In the genomic region with DNA sequence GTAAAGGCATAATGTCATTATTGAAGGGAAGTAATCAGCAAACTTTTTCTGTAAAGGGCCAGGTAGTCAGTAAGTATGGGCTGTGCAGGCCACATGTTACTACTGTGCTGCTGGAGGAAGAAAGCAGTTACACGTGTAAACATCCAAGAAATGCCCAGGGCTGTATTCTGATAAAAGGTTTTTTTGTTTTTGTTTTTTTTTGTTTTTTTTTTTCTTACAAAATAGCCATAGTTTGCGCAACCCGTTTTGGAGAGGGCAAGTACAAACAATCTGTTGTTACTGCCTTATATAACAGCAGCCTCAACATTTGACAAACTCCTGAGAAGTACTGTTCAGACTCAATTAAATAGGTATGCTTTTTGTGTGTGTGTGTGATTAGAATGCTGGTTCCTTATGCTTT, we compare ENCODE assay signal across 16 cellular contexts. TPM values are rescaled to one million over a fixed set of nuclear protein-coding genes. Genes with fewer than 3 reads are reported as not detected.
DNase-seq lines count a peak whose midpoint lies in the region; ATAC-seq, FAIRE-seq and TF ChIP-seq lines count a peak whose summit lies in the region.
"Had no signal": no experiment of that assay in that cellular context is flagged by ENCODE, and none has a peak within 500 bp of the region (broad histone marks: within the 10 kb centered on the region; RNA-seq: fewer than 3 reads in every experiment).

No MANE protein-coding gene starts in this region.

- H3K4me2 ChIP-seq in IMR-90 (ENCODE audit: low read depth, low read length) (no peak overlapping the region), HepG2 (ENCODE audit: low read depth, low read length) (no peak overlapping the region)
- H3K4me2 ChIP-seq: KMS-11 had no signal

- H4K8ac ChIP-seq in IMR-90 (ENCODE audit: low read depth in 2 of 2, low read length in 2 of 2), result no peak overlapping the region

- CTCF ChIA-PET in IMR-90 (lab: Yijun Ruan, JAX) (interaction anchor here (1.1 to 1.2 kb wide), 2 partner anchors 47 to 90 kb away, joined by 4 to 6 read pairs; partner anchors contain the start of gene OTUD7B), HepG2 (lab: Yijun Ruan, JAX; ENCODE audit: low intra/inter-chr PET ratio, low total read pairs) (interaction anchor here (2.7 to 3.2 kb wide), 2 partner anchors 87 to 223 kb away, joined by 12 to 61 read pairs; no protein-coding TSS in a partner anchor)

- H3K9me3 ChIP-seq in IMR-90 (ENCODE audit: control insufficient read depth, insufficient read depth, low read length) (no peaks in the 10 kb centered on the region), body of pancreas (no peaks in the 10 kb centered on the region), HepG2 (ENCODE audit: low read length) (no peaks in the 10 kb centered on the region), suprapubic skin (no peaks in the 10 kb centered on the region)
- H3K9me3 ChIP-seq: BLaER1 treated with 17β-estradiol and CSF1 and Interleukin-3, amounts not matched to agents 10 nM and 100 nM had no signal

- H3K4me1 ChIP-seq in IMR-90 (ENCODE audit: control insufficient read depth, insufficient read depth, low read length) (peaks cover 5% of the 10 kb centered on the region), body of pancreas (peaks cover 13% of the 10 kb centered on the region), HepG2 (ENCODE audit: insufficient read depth, low read length) (peaks cover 11% of the 10 kb centered on the region), suprapubic skin (peaks cover 27% of the 10 kb centered on the region)

- no peak for FAIRE-seq in HepG2 (lab: Jason Lieb, UNC)

- H2BK5ac ChIP-seq in IMR-90 (ENCODE audit: low read depth, low read length, poor library complexity, severe bottlenecking), result no peak overlapping the region

- H3K9ac ChIP-seq in IMR-90 (ENCODE audit: low read depth, low read length) (no peak overlapping the region), HepG2 (ENCODE audit: insufficient read depth, low read depth, low read length) (no peak overlapping the region)
- H3K9ac ChIP-seq: BLaER1 treated with 17β-estradiol and CSF1 and Interleukin-3, amounts not matched to agents 10 nM and 100 nM; KMS-11 had no signal

- TF ChIP-seq CTCF in IMR-90 (conservative IDR thresholded peaks at IDR 0.05; ENCODE audit: low read depth, low read length) (no peak), body of pancreas (IDR thresholded peaks at IDR 0.05) (no peak), HepG2 (CRISPR knock-in tag; IDR thresholded peaks at IDR 0.05) (no peak), suprapubic skin (IDR thresholded peaks at IDR 0.05) (no peak), GM13976 (IDR thresholded peaks at IDR 0.05; ENCODE audit: borderline replicate concordance, control extremely low read depth, extremely low read depth, insufficient read depth, missing control alignments) (no peak)

- H3K9me1 ChIP-seq in IMR-90 (ENCODE audit: insufficient read depth, low read length), result peaks cover 7% of the 10 kb centered on the region

- no peak for ATAC-seq in IMR-90 (ENCODE audit: low read depth)
- peak; percentile 28 for ATAC-seq in body of pancreas
- ATAC-seq in HepG2, result no peak

- no peak overlapping the region for H2BK20ac ChIP-seq in IMR-90 (ENCODE audit: low read depth, low read length)

- H3K27ac ChIP-seq in IMR-90 (ENCODE audit: insufficient read depth, low read length) (no peak overlapping the region), body of pancreas (peak overlapping the region in 2 of 4 donors; percentile 4 to 67), HepG2 (ENCODE audit: extremely low read length, insufficient read depth, low read length) (no peak overlapping the region), suprapubic skin (peak overlapping the region; percentile 53)
- H3K27ac ChIP-seq: WERI-Rb-1 had no signal

- TF ChIP-seq RAD21 in IMR-90 (IDR thresholded peaks at IDR 0.05; ENCODE audit: low read length), result no peak
- no peak for TF ChIP-seq RAD21 in HepG2 (CRISPR knock-in tag; IDR thresholded peaks at IDR 0.05)

- no TSS peak for BruUV-seq in IMR-90 (replicated peaks; lab: Mats Ljungman, UMichigan)
- BruUV-seq in HepG2 (replicated peaks; lab: Mats Ljungman, UMichigan), result no TSS peak

- H3K36me3 ChIP-seq in IMR-90 (ENCODE audit: control insufficient read depth, insufficient read depth, low read length) (peaks cover 35% of the 10 kb centered on the region), body of pancreas (replicated peaks in 1 of 2; ENCODE audit: insufficient read depth in 1 of 2, low read depth in 2 of 2) (peaks cover 0 to 12% of the 10 kb centered on the region in 2 donors), HepG2 (replicated peaks in 1 of 2; ENCODE audit: control insufficient read depth in 1 of 2, insufficient read depth in 2 of 2, low read length in 2 of 2) (peaks cover 16 to 70% of the 10 kb centered on the region in 2 experiments), suprapubic skin (peaks cover 57% of the 10 kb centered on the region)
- H3K36me3 ChIP-seq: BLaER1 treated with 17β-estradiol and CSF1 and Interleukin-3, amounts not matched to agents 10 nM and 100 nM had no signal

- no peak overlapping the region for H4K5ac ChIP-seq in IMR-90 (ENCODE audit: low read depth, low read length)

- no CpG with 5 or more reads among the region's 3 CpGs for WGBS in IMR-90 (ENCODE audit: extremely low coverage in 2 of 2, insufficient read length in 1 of 2), 2 experiments
- 43 to 47% methylated on average over 3 of the region's 3 CpGs for WGBS in body of pancreas, 2 donors
- WGBS in HepG2 (ENCODE audit: low lambda C conversion rate), result 55% methylated on average over 3 of the region's 3 CpGs
- 30% methylated on average over 3 of the region's 3 CpGs for WGBS in suprapubic skin

- TF ChIP-seq EP300 in HepG2 (IDR thresholded peaks at IDR 0.05; ENCODE audit: low read depth in 2 of 2, low read length in 2 of 2) (no peak), HepG2 (CRISPR knock-in tag; IDR thresholded peaks at IDR 0.05; ENCODE audit: borderline replicate concordance) (no peak), suprapubic skin (IDR thresholded peaks at IDR 0.05) (no peak)

- H3K79me1 ChIP-seq in IMR-90 (ENCODE audit: low read depth in 1 of 2, low read length in 2 of 2), result peaks cover 15 to 38% of the 10 kb centered on the region in 2 experiments

- intact Hi-C loops in IMR-90 (cut with micrococcal nuclease), result loop anchor here (2.0 to 5.0 kb wide), 3 partner anchors 47 to 205 kb away; partner anchors contain the start of genes OTUD7B and VPS45
- intact Hi-C loops in body of pancreas (cut with DNase I), result loop anchor here (5.0 kb wide), 1 partner anchor 89 kb away; no protein-coding TSS in a partner anchor
- intact Hi-C loops in HepG2 (cut with micrococcal nuclease; ENCODE audit: unreplicated experiment), result loop anchor here (2.0 to 10.0 kb wide), 2 partner anchors 201 to 223 kb away; no protein-coding TSS in a partner anchor

- no peak overlapping the region for H3K4me3 ChIP-seq in IMR-90 (ENCODE audit: insufficient read depth, low read depth, low read length)
- no peak overlapping the region for H3K4me3 ChIP-seq in body of pancreas
- H3K4me3 ChIP-seq in HepG2 (replicated peaks in 1 of 3; ENCODE audit: insufficient read depth in 1 of 3, low read depth in 2 of 3, low read length in 3 of 3), result no peak overlapping the region
- no peak overlapping the region for H3K4me3 ChIP-seq in suprapubic skin
- H3K4me3 ChIP-seq: BLaER1 treated with 17β-estradiol and CSF1 and Interleukin-3, amounts not matched to agents 10 nM and 100 nM; lung had no signal

- H2AK5ac ChIP-seq in IMR-90 (ENCODE audit: low read depth, low read length), result no peak overlapping the region

- no peak for TF ChIP-seq POLR2A in IMR-90 (IDR thresholded peaks at IDR 0.05; ENCODE audit: low read depth, low read length)
- TF ChIP-seq POLR2A in body of pancreas (IDR thresholded peaks at IDR 0.05), result no peak
- no peak for TF ChIP-seq POLR2A in HepG2 (IDR thresholded peaks at IDR 0.05; ENCODE audit: insufficient read depth in 1 of 2, low read depth in 2 of 2, low read length in 2 of 2)
- TF ChIP-seq POLR2A in suprapubic skin (IDR thresholded peaks at IDR 0.05), result no peak

- H4K91ac ChIP-seq in IMR-90 (ENCODE audit: insufficient read depth, low read depth, low read length), result no peak overlapping the region

- no peak overlapping the region for H2BK120ac ChIP-seq in IMR-90 (ENCODE audit: low read depth, low read length)

- H3K14ac ChIP-seq in IMR-90 (replicated peaks; ENCODE audit: low read depth, low read length), result no peak overlapping the region

- no peaks in the 10 kb centered on the region for H3K27me3 ChIP-seq in IMR-90 (ENCODE audit: control insufficient read depth, insufficient read depth, low read length)
- no peaks in the 10 kb centered on the region for H3K27me3 ChIP-seq in body of pancreas
- no peaks in the 10 kb centered on the region for H3K27me3 ChIP-seq in HepG2 (ENCODE audit: control insufficient read depth in 1 of 2, insufficient read depth in 2 of 2, low read length in 2 of 2)
- H3K27me3 ChIP-seq in suprapubic skin, result no peaks in the 10 kb centered on the region

- in situ Hi-C loops in IMR-90 (cut with MboI; ENCODE audit: low sequenced_read_pairs), result loop anchor here (5.0 kb wide), 2 partner anchors 89 to 204 kb away; no protein-coding TSS in a partner anchor
- in situ Hi-C loops in HepG2 (cut with HindIII; ENCODE audit: extremely low pct_ligation_motif_present, low pct_unique_long_range_greater_than_20kb), result loop anchor here (5.0 to 10.0 kb wide), 2 partner anchors 89 to 231 kb away; no protein-coding TSS in a partner anchor
- in situ Hi-C loops in GM13976 (cut with MboI; ENCODE audit: low sequenced_read_pairs, unreplicated experiment), result loop anchor here (25.0 kb wide), 1 partner anchor 199 kb away; no protein-coding TSS in a partner anchor

- DNase-seq in IMR-90, result no peak
- DNase-seq in body of pancreas, result no peak
- DNase-seq in HepG2 (ENCODE audit: low spot score), result peak; percentile 5
- no peak for DNase-seq in suprapubic skin (ENCODE audit: low spot score in 2 of 2)
- DNase-seq in D341Med (ENCODE audit: low spot score), result no peak
- DNase-seq in GM13976 (ENCODE audit: low spot score), result no peak
- DNase-seq in cerebellum (ENCODE audit: low spot score), result no peak
- DNase-seq: activated gamma-delta T cell treated with Interleukin-2 at 50 U/mL for 16 hours; DND-41; NCI-H1436; NCI-H446 treated with DMSO at 0.1 percent for 48 hours; stimulated activated naive CD4-positive, alpha-beta T cell; WERI-Rb-1 had no signal

- H3K23ac ChIP-seq in IMR-90 (ENCODE audit: low read depth, low read length), result no peak overlapping the region

- H2AK9ac ChIP-seq in IMR-90 (replicated peaks; ENCODE audit: low read depth, low read length, poor library complexity), result no peak overlapping the region

- no peaks in the 10 kb centered on the region; the same call in 1 of the 2 replicates for H4K20me1 ChIP-seq in IMR-90 (ENCODE audit: insufficient read depth, low read length)
- H4K20me1 ChIP-seq in HepG2 (ENCODE audit: insufficient read depth, low read length), result no peaks in the 10 kb centered on the region
- H4K20me1 ChIP-seq: BLaER1 treated with 17β-estradiol and CSF1 and Interleukin-3, amounts not matched to agents 10 nM and 100 nM had no signal

- dilution Hi-C loops in IMR-90 (cut with HindIII; ENCODE audit: low sequenced_read_pairs, unreplicated experiment), result no loop called here

- H2AFZ ChIP-seq in IMR-90 (replicated peaks; ENCODE audit: low read length, poor library complexity) (no peak overlapping the region), HepG2 (ENCODE audit: low read length) (no peak overlapping the region)

- POLR2A ChIA-PET in IMR-90 (lab: Charles Lee; ENCODE audit: unreplicated experiment), result no interaction called here
- POLR2A ChIA-PET in HepG2 (lab: Yijun Ruan, JAX), result no interaction called here

- H3K56ac ChIP-seq in IMR-90 (ENCODE audit: extremely low read depth, insufficient read depth, low read length), result no peak overlapping the region

- no peak overlapping the region for H3K18ac ChIP-seq in IMR-90 (ENCODE audit: low read depth, low read length)

- no peaks in the 10 kb centered on the region for H3K79me2 ChIP-seq in HepG2 (ENCODE audit: insufficient read depth, low read length)

- no peak overlapping the region for H2BK15ac ChIP-seq in IMR-90 (ENCODE audit: low read depth, low read length)

- no peak overlapping the region for H3K4ac ChIP-seq in IMR-90 (ENCODE audit: low read depth, low read length)

RNA-seq across cellular contexts. Expression of gene MTMR11, which starts 26.7 kb away (rescaled TPM):
- 1.7 and 2.0 TPM in 2 replicates for total RNA-seq in IMR-90 (2012; rRNA removed)
- 14.3 and 14.6 TPM in 2 replicates for polyA plus RNA-seq in IMR-90 (2012; rRNA removed)
- polyA plus RNA-seq in IMR-90 (2012; cell fraction: cytosol; rRNA removed), result 4.5 and 6.0 TPM in 2 replicates
- polyA plus RNA-seq in IMR-90 (2012; cell fraction: nucleus; rRNA removed; ENCODE audit: low replicate concordance), result 64.8 and 76.3 TPM in 2 replicates
- total RNA-seq in body of pancreas, result 10 to 100 TPM in 1 of 2 donors, 1 to 10 TPM in 1; 3.0 to 28.3 TPM
- total RNA-seq in HepG2 (2016; rRNA removed; fragmentation: Illumina TruSeq; extraction: Trizol), result 0.27 and 0.49 TPM in 2 replicates
- total RNA-seq in HepG2 (2016; cell fraction: cytosol; rRNA removed; fragmentation: Illumina TruSeq; extraction: Trizol; ENCODE audit: low read depth), result not detected in 2 replicates
- 0.48 and 0.61 TPM in 2 replicates for total RNA-seq in HepG2 (2016; cell fraction: insoluble cytoplasmic fraction; rRNA removed; fragmentation: Illumina TruSeq; extraction: Trizol)
- 0.09 and 0.28 TPM in 2 replicates for total RNA-seq in HepG2 (2016; cell fraction: membrane; rRNA removed; fragmentation: Illumina TruSeq; extraction: Trizol)
- total RNA-seq in HepG2 (2016; cell fraction: nucleus; rRNA removed; fragmentation: Illumina TruSeq; extraction: Trizol), result 0.65 and 0.72 TPM in 2 replicates
- polyA plus RNA-seq in HepG2 (2011; rRNA removed), result 2.8 and 4.0 TPM in 2 replicates
- polyA plus RNA-seq in HepG2 (2011; cell fraction: cytosol; rRNA removed), result 1.5 and 2.7 TPM in 2 replicates
- 10.8 and 17.5 TPM in 2 replicates for polyA plus RNA-seq in HepG2 (2011; cell fraction: nucleus; rRNA removed)
- 2.8 and 4.1 TPM in 2 replicates for polyA plus RNA-seq in HepG2 (2012)
- 0.11 TPM in 1 of 2 replicates, not detected in the other for polyA plus RNA-seq in HepG2 (2016; cell fraction: cytosol; fragmentation: Illumina TruSeq; extraction: Trizol; ENCODE audit: low read depth)
- polyA plus RNA-seq in HepG2 (2016; cell fraction: insoluble cytoplasmic fraction; fragmentation: Illumina TruSeq; extraction: Trizol; ENCODE audit: low read depth), result 0.31 and 0.47 TPM in 2 replicates
- polyA plus RNA-seq in HepG2 (2016; cell fraction: membrane; fragmentation: Illumina TruSeq; extraction: Trizol; ENCODE audit: low read depth), result 0.16 TPM in 1 of 2 replicates, not detected in the other
- polyA plus RNA-seq in HepG2 (2016; cell fraction: nucleus; fragmentation: Illumina TruSeq; extraction: Trizol; ENCODE audit: insufficient read depth, low read depth), result 1.5 and 2.0 TPM in 2 replicates
- 4.0 and 9.4 TPM in 2 replicates for polyA minus RNA-seq in HepG2 (2011; rRNA and poly(A)+ RNA removed; ENCODE audit: low replicate concordance)
- polyA minus RNA-seq in HepG2 (2011; cell fraction: cytosol; rRNA and poly(A)+ RNA removed), result 0.89 and 1.3 TPM in 2 replicates
- polyA minus RNA-seq in HepG2 (2011; cell fraction: nucleus; rRNA and poly(A)+ RNA removed), result 5.4 and 10.2 TPM in 2 replicates
- total RNA-seq in suprapubic skin, result 10 to 100 TPM; 13.5 to 40.3 (median 22.0) TPM
- 8.9 TPM for total RNA-seq in cerebellum

RNA-seq across cellular contexts. Expression of gene SF3B4, which starts 35.8 kb away (rescaled TPM):
- total RNA-seq in IMR-90 (2012; rRNA removed) (6.6 and 11.4 TPM in 2 replicates), body of pancreas (1 to 10 TPM; 4.7 to 8.2 TPM), HepG2 (2016; rRNA removed; fragmentation: Illumina TruSeq; extraction: Trizol) (14.8 and 24.6 TPM in 2 replicates), suprapubic skin (10 to 100 TPM; 19.1 to 28.7 (median 22.2) TPM), cerebellum (11.3 TPM)
- polyA plus RNA-seq in IMR-90 (2012; rRNA removed) (62.6 and 64.4 TPM in 2 replicates), HepG2 (2011; rRNA removed) (13.8 and 14.6 TPM in 2 replicates)
- polyA plus RNA-seq in IMR-90 (2012; cell fraction: cytosol; rRNA removed), result 29.9 and 58.3 TPM in 2 replicates
- 49.8 and 67.0 TPM in 2 replicates for polyA plus RNA-seq in IMR-90 (2012; cell fraction: nucleus; rRNA removed; ENCODE audit: low replicate concordance)
- 3.4 and 4.9 TPM in 2 replicates for total RNA-seq in HepG2 (2016; cell fraction: cytosol; rRNA removed; fragmentation: Illumina TruSeq; extraction: Trizol; ENCODE audit: low read depth)
- 11.6 and 24.9 TPM in 2 replicates for total RNA-seq in HepG2 (2016; cell fraction: insoluble cytoplasmic fraction; rRNA removed; fragmentation: Illumina TruSeq; extraction: Trizol)
- 10.3 and 11.6 TPM in 2 replicates for total RNA-seq in HepG2 (2016; cell fraction: membrane; rRNA removed; fragmentation: Illumina TruSeq; extraction: Trizol)
- 11.4 and 16.3 TPM in 2 replicates for total RNA-seq in HepG2 (2016; cell fraction: nucleus; rRNA removed; fragmentation: Illumina TruSeq; extraction: Trizol)
- polyA plus RNA-seq in HepG2 (2011; cell fraction: cytosol; rRNA removed), result 9.1 and 10.1 TPM in 2 replicates
- polyA plus RNA-seq in HepG2 (2011; cell fraction: nucleus; rRNA removed), result 10.6 and 12.6 TPM in 2 replicates
- 36.2 and 39.4 TPM in 2 replicates for polyA plus RNA-seq in HepG2 (2012)
- polyA plus RNA-seq in HepG2 (2016; cell fraction: cytosol; fragmentation: Illumina TruSeq; extraction: Trizol; ENCODE audit: low read depth), result 11.3 and 13.8 TPM in 2 replicates
- polyA plus RNA-seq in HepG2 (2016; cell fraction: insoluble cytoplasmic fraction; fragmentation: Illumina TruSeq; extraction: Trizol; ENCODE audit: low read depth), result 37.5 and 53.9 TPM in 2 replicates
- polyA plus RNA-seq in HepG2 (2016; cell fraction: membrane; fragmentation: Illumina TruSeq; extraction: Trizol; ENCODE audit: low read depth), result 17.3 and 22.1 TPM in 2 replicates
- polyA plus RNA-seq in HepG2 (2016; cell fraction: nucleus; fragmentation: Illumina TruSeq; extraction: Trizol; ENCODE audit: insufficient read depth, low read depth), result 28.9 and 31.3 TPM in 2 replicates
- 14.9 and 44.2 TPM in 2 replicates for polyA minus RNA-seq in HepG2 (2011; rRNA and poly(A)+ RNA removed; ENCODE audit: low replicate concordance)
- 14.8 and 15.7 TPM in 2 replicates for polyA minus RNA-seq in HepG2 (2011; cell fraction: cytosol; rRNA and poly(A)+ RNA removed)
- 12.9 and 16.2 TPM in 2 replicates for polyA minus RNA-seq in HepG2 (2011; cell fraction: nucleus; rRNA and poly(A)+ RNA removed)

RNA-seq across cellular contexts. Expression of gene SV2A, which starts 45.7 kb away (rescaled TPM):
- total RNA-seq in IMR-90 (2012; rRNA removed) (15.4 and 16.4 TPM in 2 replicates), body of pancreas (1 to 10 TPM in 1 of 2 donors, under 1 TPM in 1; 0.33 to 2.1 TPM), HepG2 (2016; rRNA removed; fragmentation: Illumina TruSeq; extraction: Trizol) (0.45 and 0.84 TPM in 2 replicates), suprapubic skin (1 to 10 TPM in 1 of 4 donors, under 1 TPM in 3; 0.48 to 1.3 (median 0.65) TPM), cerebellum (63.2 TPM)
- polyA plus RNA-seq in IMR-90 (2012; rRNA removed) (18.1 and 19.6 TPM in 2 replicates), HepG2 (2011; rRNA removed) (1.9 and 3.3 TPM in 2 replicates)
- polyA plus RNA-seq in IMR-90 (2012; cell fraction: cytosol; rRNA removed), result 14.5 and 15.6 TPM in 2 replicates
- 22.0 and 25.1 TPM in 2 replicates for polyA plus RNA-seq in IMR-90 (2012; cell fraction: nucleus; rRNA removed; ENCODE audit: low replicate concordance)
- total RNA-seq in HepG2 (2016; cell fraction: cytosol; rRNA removed; fragmentation: Illumina TruSeq; extraction: Trizol; ENCODE audit: low read depth), result 0.10 and 0.18 TPM in 2 replicates
- 0.55 and 0.89 TPM in 2 replicates for total RNA-seq in HepG2 (2016; cell fraction: insoluble cytoplasmic fraction; rRNA removed; fragmentation: Illumina TruSeq; extraction: Trizol)
- 0.22 and 0.34 TPM in 2 replicates for total RNA-seq in HepG2 (2016; cell fraction: membrane; rRNA removed; fragmentation: Illumina TruSeq; extraction: Trizol)
- 0.84 and 1.3 TPM in 2 replicates for total RNA-seq in HepG2 (2016; cell fraction: nucleus; rRNA removed; fragmentation: Illumina TruSeq; extraction: Trizol)
- 2.0 and 3.0 TPM in 2 replicates for polyA plus RNA-seq in HepG2 (2011; cell fraction: cytosol; rRNA removed)
- polyA plus RNA-seq in HepG2 (2011; cell fraction: nucleus; rRNA removed), result 3.7 and 5.5 TPM in 2 replicates
- 1.8 and 4.2 TPM in 2 replicates for polyA plus RNA-seq in HepG2 (2012)
- 0.05 and 0.08 TPM in 2 replicates for polyA plus RNA-seq in HepG2 (2016; cell fraction: cytosol; fragmentation: Illumina TruSeq; extraction: Trizol; ENCODE audit: low read depth)
- polyA plus RNA-seq in HepG2 (2016; cell fraction: insoluble cytoplasmic fraction; fragmentation: Illumina TruSeq; extraction: Trizol; ENCODE audit: low read depth), result 0.45 and 0.50 TPM in 2 replicates
- 0.13 and 0.18 TPM in 2 replicates for polyA plus RNA-seq in HepG2 (2016; cell fraction: membrane; fragmentation: Illumina TruSeq; extraction: Trizol; ENCODE audit: low read depth)
- 1.7 and 2.1 TPM in 2 replicates for polyA plus RNA-seq in HepG2 (2016; cell fraction: nucleus; fragmentation: Illumina TruSeq; extraction: Trizol; ENCODE audit: insufficient read depth, low read depth)
- 0.19 and 5.4 TPM in 2 replicates for polyA minus RNA-seq in HepG2 (2011; rRNA and poly(A)+ RNA removed; ENCODE audit: low replicate concordance)
- polyA minus RNA-seq in HepG2 (2011; cell fraction: cytosol; rRNA and poly(A)+ RNA removed), result 1.5 and 1.9 TPM in 2 replicates
- polyA minus RNA-seq in HepG2 (2011; cell fraction: nucleus; rRNA and poly(A)+ RNA removed), result 2.1 and 2.9 TPM in 2 replicates

RNA-seq across cellular contexts. Expression of gene OTUD7B, which starts 47.2 kb away (rescaled TPM):
- total RNA-seq in IMR-90 (2012; rRNA removed) (18.1 and 18.6 TPM in 2 replicates), body of pancreas (10 to 100 TPM in 1 of 2 donors, 1 to 10 TPM in 1; 8.6 to 13.2 TPM), HepG2 (2016; rRNA removed; fragmentation: Illumina TruSeq; extraction: Trizol) (11.2 and 13.2 TPM in 2 replicates), suprapubic skin (10 to 100 TPM; 11.0 to 19.2 (median 15.0) TPM), cerebellum (11.0 TPM)
- polyA plus RNA-seq in IMR-90 (2012; rRNA removed) (6.9 and 7.5 TPM in 2 replicates), HepG2 (2011; rRNA removed) (5.1 and 6.9 TPM in 2 replicates)
- 1.9 and 5.8 TPM in 2 replicates for polyA plus RNA-seq in IMR-90 (2012; cell fraction: cytosol; rRNA removed)
- 2.8 and 4.6 TPM in 2 replicates for polyA plus RNA-seq in IMR-90 (2012; cell fraction: nucleus; rRNA removed; ENCODE audit: low replicate concordance)
- total RNA-seq in HepG2 (2016; cell fraction: cytosol; rRNA removed; fragmentation: Illumina TruSeq; extraction: Trizol; ENCODE audit: low read depth), result 0.71 and 1.0 TPM in 2 replicates
- 11.4 and 11.7 TPM in 2 replicates for total RNA-seq in HepG2 (2016; cell fraction: insoluble cytoplasmic fraction; rRNA removed; fragmentation: Illumina TruSeq; extraction: Trizol)
- 3.2 and 4.0 TPM in 2 replicates for total RNA-seq in HepG2 (2016; cell fraction: membrane; rRNA removed; fragmentation: Illumina TruSeq; extraction: Trizol)
- total RNA-seq in HepG2 (2016; cell fraction: nucleus; rRNA removed; fragmentation: Illumina TruSeq; extraction: Trizol), result 6.9 and 9.0 TPM in 2 replicates
- polyA plus RNA-seq in HepG2 (2011; cell fraction: cytosol; rRNA removed), result 3.7 and 5.3 TPM in 2 replicates
- 5.4 and 7.1 TPM in 2 replicates for polyA plus RNA-seq in HepG2 (2011; cell fraction: nucleus; rRNA removed)
- polyA plus RNA-seq in HepG2 (2012), result 6.4 and 7.6 TPM in 2 replicates
- 0.26 and 0.34 TPM in 2 replicates for polyA plus RNA-seq in HepG2 (2016; cell fraction: cytosol; fragmentation: Illumina TruSeq; extraction: Trizol; ENCODE audit: low read depth)
- 5.6 and 6.2 TPM in 2 replicates for polyA plus RNA-seq in HepG2 (2016; cell fraction: insoluble cytoplasmic fraction; fragmentation: Illumina TruSeq; extraction: Trizol; ENCODE audit: low read depth)
- 0.89 and 0.92 TPM in 2 replicates for polyA plus RNA-seq in HepG2 (2016; cell fraction: membrane; fragmentation: Illumina TruSeq; extraction: Trizol; ENCODE audit: low read depth)
- 7.0 TPM in 2 replicates for polyA plus RNA-seq in HepG2 (2016; cell fraction: nucleus; fragmentation: Illumina TruSeq; extraction: Trizol; ENCODE audit: insufficient read depth, low read depth)
- 15.0 and 39.2 TPM in 2 replicates for polyA minus RNA-seq in HepG2 (2011; rRNA and poly(A)+ RNA removed; ENCODE audit: low replicate concordance)
- polyA minus RNA-seq in HepG2 (2011; cell fraction: cytosol; rRNA and poly(A)+ RNA removed), result 5.4 and 8.4 TPM in 2 replicates
- polyA minus RNA-seq in HepG2 (2011; cell fraction: nucleus; rRNA and poly(A)+ RNA removed), result 9.9 and 17.0 TPM in 2 replicates
